In genomic region chr6:36040958-36041357, GRCh38 we compare ENCODE assay signal across 26 cellular contexts. TPM values are rescaled to one million over a fixed set of nuclear protein-coding genes. Genes with fewer than 3 reads are reported as not detected.
DNase-seq lines count a peak whose midpoint lies in the region; ATAC-seq, FAIRE-seq and TF ChIP-seq lines count a peak whose summit lies in the region.
"Had no signal": no experiment of that assay in that cellular context is flagged by ENCODE, and none has a peak within 500 bp of the region (broad histone marks: within the 10 kb centered on the region; RNA-seq: fewer than 3 reads in every experiment).

No MANE protein-coding gene starts in this region.

- H3K36me3 ChIP-seq in Loucy (ENCODE audit: insufficient read depth, low read length) (peaks cover 37% of the 10 kb centered on the region; the same call in 1 of the 2 replicates), mucosa of descending colon (ENCODE audit: low read depth) (no peaks in the 10 kb centered on the region)
- H3K36me3 ChIP-seq: BE2C had no signal

- FAIRE-seq in urothelium cell line (lab: Jason Lieb, UNC): no peak
- FAIRE-seq: GM12891, H1 had no signal

- H3K79me2 ChIP-seq in Loucy (ENCODE audit: insufficient read depth, low read length): peaks cover 99% of the 10 kb centered on the region

- peak; percentile 62 for ATAC-seq in mucosa of descending colon
- ATAC-seq: PC-3 had no signal

- H3K4me1 ChIP-seq in Loucy (ENCODE audit: insufficient read depth, low read length, poor library complexity, severe bottlenecking) (peaks cover 46% of the 10 kb centered on the region), mucosa of descending colon (ENCODE audit: low read depth) (peaks cover 22% of the 10 kb centered on the region)
- H3K4me1 ChIP-seq: BE2C had no signal

- H3K27me3 ChIP-seq in Loucy (ENCODE audit: insufficient read depth, low read length, poor library complexity, severe bottlenecking): no peaks in the 10 kb centered on the region
- H3K27me3 ChIP-seq: BE2C had no signal

- peak overlapping the region; percentile 38 for H3K27ac Mint-ChIP-seq in activated naive CD4-positive, alpha-beta T cell treated with anti-CD3 and anti-CD28 coated beads, Interleukin-2, amount 50 U/mL, for 24 hours
- no peak overlapping the region for H3K27ac Mint-ChIP-seq in activated naive CD4-positive, alpha-beta T cell treated with anti-CD3 and anti-CD28 coated beads, Interleukin-2, amount 10 ng/mL, durations not matched to agents 7 days and 5 days
- peak overlapping the region; percentile 19 for H3K27ac Mint-ChIP-seq in chondrocyte (ENCODE audit: unreplicated experiment)

- intact Hi-C loops in mucosa of descending colon (cut with DNase I, micrococcal nuclease): no loop called here

- H3K4me2 ChIP-seq in Loucy (ENCODE audit: low read depth, low read length, poor library complexity, severe bottlenecking): peak overlapping the region; percentile 67

- CTCF ChIA-PET in activated naive CD4-positive, alpha-beta T cell treated with anti-CD3 and anti-CD28 coated beads, Interleukin-2, amount 10 ng/mL, durations not matched to agents 7 days and 5 days (lab: Charles Lee): no interaction called here

- TF ChIP-seq CTCF in Loucy (conservative IDR thresholded peaks at IDR 0.05; ENCODE audit: low read length) (no peak), chondrocyte (IDR thresholded peaks at IDR 0.05) (no peak), mucosa of descending colon (IDR thresholded peaks at IDR 0.05) (no peak)

- peaks cover 9% of the 10 kb centered on the region for H3K36me3 Mint-ChIP-seq in activated naive CD4-positive, alpha-beta T cell treated with anti-CD3 and anti-CD28 coated beads, Interleukin-2, amount 50 U/mL, for 24 hours
- H3K36me3 Mint-ChIP-seq in activated naive CD4-positive, alpha-beta T cell treated with anti-CD3 and anti-CD28 coated beads, Interleukin-2, amount 10 ng/mL, durations not matched to agents 7 days and 5 days: peaks cover 20% of the 10 kb centered on the region
- no peaks in the 10 kb centered on the region for H3K36me3 Mint-ChIP-seq in chondrocyte (ENCODE audit: low read depth)

- H4K20me1 ChIP-seq in Loucy (ENCODE audit: insufficient read depth, low read length, poor library complexity, severe bottlenecking): peaks cover 95% of the 10 kb centered on the region

- H3K27me3 Mint-ChIP-seq in activated naive CD4-positive, alpha-beta T cell treated with anti-CD3 and anti-CD28 coated beads, Interleukin-2, amount 50 U/mL, for 24 hours: no peaks in the 10 kb centered on the region
- no peaks in the 10 kb centered on the region for H3K27me3 Mint-ChIP-seq in activated naive CD4-positive, alpha-beta T cell treated with anti-CD3 and anti-CD28 coated beads, Interleukin-2, amount 10 ng/mL, durations not matched to agents 7 days and 5 days
- H3K27me3 Mint-ChIP-seq in chondrocyte (ENCODE audit: low read depth): no peaks in the 10 kb centered on the region

- H3K9me2 ChIP-seq in Loucy (replicated peaks; ENCODE audit: low read depth, low read length): no peaks in the 10 kb centered on the region

- peak overlapping the region; percentile 18 for H3K9ac ChIP-seq in Loucy (ENCODE audit: low read depth, low read length, poor library complexity, severe bottlenecking)

- H3K4me1 Mint-ChIP-seq in activated naive CD4-positive, alpha-beta T cell treated with anti-CD3 and anti-CD28 coated beads, Interleukin-2, amount 50 U/mL, for 24 hours: peaks cover 72% of the 10 kb centered on the region
- peaks cover 27% of the 10 kb centered on the region for H3K4me1 Mint-ChIP-seq in activated naive CD4-positive, alpha-beta T cell treated with anti-CD3 and anti-CD28 coated beads, Interleukin-2, amount 10 ng/mL, durations not matched to agents 7 days and 5 days
- peaks cover 33% of the 10 kb centered on the region for H3K4me1 Mint-ChIP-seq in chondrocyte (ENCODE audit: low read depth)

- H2AFZ ChIP-seq in Loucy (ENCODE audit: low read length): no peak overlapping the region

- H3K9me3 Mint-ChIP-seq in activated naive CD4-positive, alpha-beta T cell treated with anti-CD3 and anti-CD28 coated beads, Interleukin-2, amount 50 U/mL, for 24 hours: no peaks in the 10 kb centered on the region
- no peaks in the 10 kb centered on the region for H3K9me3 Mint-ChIP-seq in activated naive CD4-positive, alpha-beta T cell treated with anti-CD3 and anti-CD28 coated beads, Interleukin-2, amount 10 ng/mL, durations not matched to agents 7 days and 5 days
- H3K9me3 Mint-ChIP-seq in chondrocyte (ENCODE audit: low read depth): no peaks in the 10 kb centered on the region

- H3K4me3 ChIP-seq in Loucy (ENCODE audit: low read length, poor library complexity, severe bottlenecking): peak overlapping the region; percentile 43
- no peak overlapping the region for H3K4me3 ChIP-seq in mucosa of descending colon

- no peak overlapping the region for H3K4me3 Mint-ChIP-seq in activated naive CD4-positive, alpha-beta T cell treated with anti-CD3 and anti-CD28 coated beads, Interleukin-2, amount 50 U/mL, for 24 hours
- no peak overlapping the region for H3K4me3 Mint-ChIP-seq in activated naive CD4-positive, alpha-beta T cell treated with anti-CD3 and anti-CD28 coated beads, Interleukin-2, amount 10 ng/mL, durations not matched to agents 7 days and 5 days
- no peak overlapping the region for H3K4me3 Mint-ChIP-seq in chondrocyte (ENCODE audit: unreplicated experiment)

- H3K9me3 ChIP-seq in Loucy (ENCODE audit: insufficient read depth, low read depth, low read length) (no peaks in the 10 kb centered on the region), mucosa of descending colon (no peaks in the 10 kb centered on the region)
- H3K9me3 ChIP-seq: BE2C had no signal

- no peaks in the 10 kb centered on the region for H3F3A ChIP-seq in Loucy (ENCODE audit: low read depth)

- no peak for DNase-seq in activated naive CD4-positive, alpha-beta T cell treated with anti-CD3 and anti-CD28 coated beads, Interleukin-2, amount 10 ng/mL, durations not matched to agents 7 days and 5 days
- DNase-seq in chondrocyte (ENCODE audit: low spot score) (no peak), mucosa of descending colon (no peak), G401 (ENCODE audit: low spot score) (no peak), urothelium cell line (ENCODE audit: low spot score) (no peak)
- DNase-seq in central memory CD4-positive, alpha-beta T cell: no peak
- DNase-seq: 8988T; ACHN; BE2C; COR-L47; DMS79; EL; GF-D8; HCEC 1CT; KG1; MM.1S; NCI-H2029; NCI-H446 treated with DMSO at 0.1 percent for 48 hours; NCI-H526; NCI-H82; NK-92 treated with Interleukin-12 subunit alpha and Interleukin-12 subunit beta, amount 100 ng/mL, for 24 hours; PC-3 had no signal

- in situ Hi-C loops in G401 (cut with HindIII; ENCODE audit: low sequenced_read_pairs): no loop called here

RNA-seq across cellular contexts. Expression of gene MAPK14, which starts 13.3 kb away (rescaled TPM):
- 36.5 to 41.1 TPM (median 36.9 TPM) in 3 replicates for total RNA-seq in chondrocyte
- 10 to 100 TPM; 56.1 to 67.7 (median 63.2) TPM for total RNA-seq in mucosa of descending colon
- 29.5 and 32.9 TPM in 2 replicates for total RNA-seq in G401 (2014; rRNA removed; shearing (Covaris generic))

RNA-seq across cellular contexts. Expression of gene SLC26A8, which starts 16.5 kb away (rescaled TPM):
- 0.15 TPM in 1 of 3 replicates, not detected in the others for total RNA-seq in chondrocyte
- total RNA-seq in mucosa of descending colon: 1 to 10 TPM in 1 of 3 donors, under 1 TPM in 2; 0.28 to 1.0 (median 0.35) TPM
- not detected in 2 replicates for total RNA-seq in G401 (2014; rRNA removed; shearing (Covaris generic))
- total RNA-seq: PC-3 had no signal
